In genomic region chr5:138352071-138352721, GRCh38 we compare ENCODE assay signal across 8 cellular contexts. TPM values are rescaled to one million over a fixed set of nuclear protein-coding genes. Genes with fewer than 3 reads are reported as not detected.
DNase-seq lines count a peak whose midpoint lies in the region; ATAC-seq and TF ChIP-seq lines count a peak whose summit lies in the region.

TSS of gene KDM3B (plus strand) at chr5:138352685. CDS start at chr5:138352796, 111 bp downstream.

- peak within 1 kb of the TSS; percentile 88 for H3K4me2 ChIP-seq in KMS-11

- H3K4me1 Mint-ChIP-seq in natural killer cell, result peaks cover 44 to 45% of the 10 kb centered on the region in 2 donors

- H3K27me3 Mint-ChIP-seq in natural killer cell (ENCODE audit: low read depth in 2 of 2), result no peaks in the 10 kb centered on the region

- H3K36me3 Mint-ChIP-seq in natural killer cell, result peaks cover 7% of the 10 kb centered on the region

- peaks cover 21% of the 10 kb centered on the region for H3K4me1 ChIP-seq in KMS-11 (ENCODE audit: low read depth, poor library complexity, severe bottlenecking)

- H3K27ac ChIP-seq in KMS-11, result peak within 1 kb of the TSS; percentile 88

- peak within 1 kb of the TSS; percentile 95 for H3K4me3 Mint-ChIP-seq in natural killer cell

- TF ChIP-seq CTCF in KMS-11 (conservative IDR thresholded peaks at IDR 0.05; ENCODE audit: low read depth, low read length) (peak; percentile 91), fibroblast of mammary gland (conservative IDR thresholded peaks at IDR 0.05; ENCODE audit: control insufficient read depth, insufficient read depth, low read depth, low read length) (peak; percentile 87), natural killer cell (IDR thresholded peaks at IDR 0.05) (peak; percentile 98)

- H3K9me3 Mint-ChIP-seq in natural killer cell, result peaks cover 0 to 5% of the 10 kb centered on the region in 2 donors

- H3K27ac Mint-ChIP-seq in natural killer cell, result peak within 1 kb of the TSS; percentile 94 to 97

- H2AFZ ChIP-seq in KMS-11 (ENCODE audit: low read depth), result peak within 1 kb of the TSS; percentile 76

- peaks cover 43% of the 10 kb centered on the region for H3K79me2 ChIP-seq in KMS-11 (ENCODE audit: insufficient read depth, low read depth)

- H3K4me3 ChIP-seq in KMS-11 (IDR thresholded peaks at IDR 0.05; ENCODE audit: insufficient read depth, low read depth, low read length), result peak within 1 kb of the TSS; percentile 61
- peak within 1 kb of the TSS; percentile 84 for H3K4me3 ChIP-seq in fibroblast of mammary gland (ENCODE audit: control insufficient read depth, low read depth, low read length)

- DNase-seq in DMS53 treated with DMSO at 0.1 percent for 48 hours (lab: John Stamatoyannopoulos, UW; ENCODE audit: unreplicated experiment) (peak; percentile 82), RPMI7951 (ENCODE audit: low read depth) (peak; percentile 75), fibroblast of mammary gland (ENCODE audit: low read depth) (peak; percentile 84), natural killer cell (peak; percentile 98)
- peak; percentile 85 to 93 for DNase-seq in activated T-helper 1 cell treated with anti-CD3 and anti-CD28 coated beads, Interleukin-2, amount 50 U/mL, for 16 hours (ENCODE audit: low read depth in 1 of 2, low spot score in 1 of 2)
- peak; percentile 84 to 97 (median 91) for DNase-seq in stimulated activated naive CD4-positive, alpha-beta T cell (lab: John Stamatoyannopoulos, UW)

- intact Hi-C loops in natural killer cell (cut with micrococcal nuclease), result loop anchor here (2.0 to 5.0 kb wide), 3 partner anchors 13 to 191 kb away; partner anchors contain the start of genes BRD8, ETF1, FAM53C and KIF20A

- ATAC-seq in GM21717 (IDR thresholded peaks at IDR 0.05; ENCODE audit: unreplicated experiment) (peak; percentile 59), natural killer cell (peak; percentile 86 to 98 (median 87))

- no peaks in the 10 kb centered on the region for H4K20me1 ChIP-seq in KMS-11 (ENCODE audit: insufficient read depth)

- no peaks in the 10 kb centered on the region for H3K27me3 ChIP-seq in KMS-11 (ENCODE audit: insufficient read depth, low read depth)

- peak within 1 kb of the TSS; percentile 95 for H3K9ac ChIP-seq in KMS-11

- H3K36me3 ChIP-seq in KMS-11 (ENCODE audit: insufficient read depth), result no peaks in the 10 kb centered on the region

RNA-seq across cellular contexts. Expression of gene KDM3B, which starts in this region (rescaled TPM):
- total RNA-seq in RPMI7951 (2014; rRNA removed; shearing (Covaris generic)), result 20.7 and 24.0 TPM in 2 replicates
- 10 to 100 TPM; 82.3 to 87.1 (median 82.3) TPM for total RNA-seq in natural killer cell

Comparison
In these comparisons a context has a peak if more than half of its experiments do, and no peak if none do; other contexts are left out.
1. Peak in every context shown above with its lines: DNase-seq, ATAC-seq, H3K4me3 ChIP-seq and H3K27ac ChIP-seq.